In the genomic region with DNA sequence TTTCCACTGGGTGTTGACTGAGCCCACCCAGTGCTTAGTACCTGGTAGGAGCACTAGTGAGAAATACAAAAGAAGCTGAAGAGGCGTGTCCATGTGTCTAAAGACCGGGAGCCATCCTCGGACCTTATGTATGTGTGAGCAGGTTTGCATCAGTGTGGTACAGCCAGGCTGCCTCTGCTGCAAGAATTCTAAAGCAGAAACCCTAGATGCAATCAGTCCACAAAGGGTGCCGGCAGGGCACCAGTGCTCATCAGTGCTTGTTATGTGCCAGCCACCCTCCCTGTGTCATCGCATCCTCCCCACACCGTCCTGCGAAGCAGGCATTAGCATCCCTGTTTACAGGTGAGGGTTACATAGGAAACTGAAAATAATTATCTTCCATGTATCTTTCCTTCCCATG, we compare ENCODE assay signal across 25 cellular contexts.
DNase-seq lines count a peak whose midpoint lies in the region; ATAC-seq and TF ChIP-seq lines count a peak whose summit lies in the region.
"Had no signal": no experiment of that assay in that cellular context is flagged by ENCODE, and none has a peak within 500 bp of the region (broad histone marks: within the 10 kb centered on the region; RNA-seq: fewer than 3 reads in every experiment).

No MANE protein-coding gene starts in this region.

- H3K4me1 Mint-ChIP-seq in glutamatergic neuron (ENCODE audit: low read depth, unreplicated experiment) (peaks cover 74% of the 10 kb centered on the region), immature natural killer cell (peaks cover 0 to 10% of the 10 kb centered on the region in 2 donors)

- H3K27ac ChIP-seq in right atrium auricular region, result peak overlapping the region in 1 of 2 donors; percentile 69
- H3K27ac ChIP-seq in psoas muscle, result peak overlapping the region; percentile 39
- peak overlapping the region; percentile 26 for H3K27ac ChIP-seq in upper lobe of right lung
- H3K27ac ChIP-seq: 22Rv1 had no signal

- H3K27me3 ChIP-seq in right atrium auricular region, result no peaks in the 10 kb centered on the region
- H3K27me3 ChIP-seq in psoas muscle (ENCODE audit: insufficient read depth in 3 of 3, low read length in 2 of 3), result no peaks in the 10 kb centered on the region
- H3K27me3 ChIP-seq in upper lobe of right lung, result no peaks in the 10 kb centered on the region

- H3K4me1 ChIP-seq in right atrium auricular region, result peaks cover 0 to 84% of the 10 kb centered on the region in 2 donors
- H3K4me1 ChIP-seq in psoas muscle, result peaks cover 31% of the 10 kb centered on the region
- H3K4me1 ChIP-seq in upper lobe of right lung, result peaks cover 74% of the 10 kb centered on the region

- H3K36me3 ChIP-seq in right atrium auricular region (peaks cover 10% of the 10 kb centered on the region), psoas muscle (ENCODE audit: insufficient read depth in 1 of 2, low read depth in 1 of 2) (peaks cover 0 to 6% of the 10 kb centered on the region in 2 donors), upper lobe of right lung (peaks cover 6% of the 10 kb centered on the region)

- H3K27ac Mint-ChIP-seq in glutamatergic neuron (ENCODE audit: unreplicated experiment) (peak overlapping the region; percentile 82), immature natural killer cell (no peak overlapping the region)
- H3K27ac Mint-ChIP-seq: activated CD4-positive, alpha-beta T cell treated with anti-CD3 and anti-CD28 coated beads, Interleukin-2, amount 10 ng/mL, durations not matched to agents 7 days and 5 days; T-helper 2 cell treated with Interferon-gamma antibody and Interleukin-4, amounts not matched to agents 5 μg/mL and 100 μg/mL, for 36 hours had no signal

- no peaks in the 10 kb centered on the region for H3K36me3 Mint-ChIP-seq in glutamatergic neuron (ENCODE audit: unreplicated experiment)
- peaks cover 4 to 12% (median 10%) of the 10 kb centered on the region in 3 donors for H3K36me3 Mint-ChIP-seq in immature natural killer cell

- intact Hi-C loops in cardiac septum (cut with DNase I) (no loop called here), psoas muscle (cut with DNase I) (no loop called here), upper lobe of right lung (cut with DNase I) (no loop called here)

- H3K9me3 ChIP-seq in right atrium auricular region (no peaks in the 10 kb centered on the region), psoas muscle (no peaks in the 10 kb centered on the region), upper lobe of right lung (no peaks in the 10 kb centered on the region)

- peaks cover 3% of the 10 kb centered on the region for H3K9me3 Mint-ChIP-seq in glutamatergic neuron (ENCODE audit: unreplicated experiment)
- no peaks in the 10 kb centered on the region for H3K9me3 Mint-ChIP-seq in immature natural killer cell
- H3K9me3 Mint-ChIP-seq: activated CD4-positive, alpha-beta T cell treated with anti-CD3 and anti-CD28 coated beads, Interleukin-2, amount 10 ng/mL, durations not matched to agents 7 days and 5 days; activated T-cell treated with anti-CD3 and anti-CD28 coated beads, Interleukin-2, amount 50 U/mL, for 24 hours; naive thymus-derived CD4-positive, alpha-beta T cell; stimulated activated naive CD8-positive, alpha-beta T cell treated with anti-CD3 and anti-CD28 coated beads, Interleukin-15, amount 100 ng/mL, for 72 hours; T-helper 2 cell treated with Interferon-gamma antibody and Interleukin-4, amounts not matched to agents 5 μg/mL and 100 μg/mL, for 36 hours had no signal

- TF ChIP-seq CTCF in right atrium auricular region (IDR thresholded peaks at IDR 0.05) (no peak), glutamatergic neuron (IDR thresholded peaks at IDR 0.05; ENCODE audit: partially characterized antibody, unreplicated experiment) (no peak), psoas muscle (IDR thresholded peaks at IDR 0.05) (no peak), upper lobe of right lung (IDR thresholded peaks at IDR 0.05) (no peak)

- peak; percentile 63 for DNase-seq in cardiac septum (ENCODE audit: low spot score)
- no peak for DNase-seq in right atrium auricular region (ENCODE audit: low spot score)
- no peak for DNase-seq in glutamatergic neuron
- no peak for DNase-seq in psoas muscle
- no peak for DNase-seq in upper lobe of right lung
- no peak for DNase-seq in hypothalamus (lab: John Stamatoyannopoulos, UW)
- no peak for DNase-seq in immature natural killer cell
- DNase-seq: activated CD4-positive, alpha-beta T cell treated with anti-CD3 and anti-CD28 coated beads, Interleukin-2, amount 10 ng/mL, durations not matched to agents 7 days and 5 days; activated gamma-delta T cell; activated T-cell treated with anti-CD3 and anti-CD28 coated beads, Interleukin-2, amount 50 U/mL, for 24 hours; left cardiac atrium; mesenchymal stem cell; naive thymus-derived CD4-positive, alpha-beta T cell; NCI-H146; NCI-H2171; NCI-H524; NK-92 treated with Interleukin-12 subunit alpha and Interleukin-12 subunit beta, amount 100 ng/mL, for 24 hours; occipital lobe; PC-3; small intestine; stimulated activated naive CD8-positive, alpha-beta T cell treated with anti-CD3 and anti-CD28 coated beads, Interleukin-15, amount 100 ng/mL, for 72 hours had no signal

- H3K4me3 ChIP-seq in right atrium auricular region (no peak overlapping the region), psoas muscle (no peak overlapping the region), upper lobe of right lung (no peak overlapping the region)

- H3K27me3 Mint-ChIP-seq in glutamatergic neuron (ENCODE audit: unreplicated experiment), result peaks cover 1% of the 10 kb centered on the region
- H3K27me3 Mint-ChIP-seq in immature natural killer cell (ENCODE audit: low read depth in 3 of 3), result no peaks in the 10 kb centered on the region
- H3K27me3 Mint-ChIP-seq: activated CD4-positive, alpha-beta T cell treated with anti-CD3 and anti-CD28 coated beads, Interleukin-2, amount 10 ng/mL, durations not matched to agents 7 days and 5 days; activated T-cell treated with anti-CD3 and anti-CD28 coated beads, Interleukin-2, amount 50 U/mL, for 24 hours; naive thymus-derived CD4-positive, alpha-beta T cell; stimulated activated naive CD8-positive, alpha-beta T cell treated with anti-CD3 and anti-CD28 coated beads, Interleukin-15, amount 100 ng/mL, for 72 hours had no signal

- ATAC-seq in psoas muscle (no peak), upper lobe of right lung (no peak), HG03439 (IDR thresholded peaks at IDR 0.05; ENCODE audit: unreplicated experiment) (no peak)
- ATAC-seq: left cardiac atrium; naive thymus-derived CD4-positive, alpha-beta T cell; PC-3; Right ventricle myocardium inferior; stimulated activated naive CD8-positive, alpha-beta T cell treated with anti-CD3 and anti-CD28 coated beads, Interleukin-15, amount 100 ng/mL, for 72 hours had no signal

- WGBS in psoas muscle, 3 donors, result 92 to 96% (median 95%) methylated on average over 7 of the region's 7 CpGs

- no peak overlapping the region for H3K4me3 Mint-ChIP-seq in glutamatergic neuron (ENCODE audit: unreplicated experiment)
- no peak overlapping the region for H3K4me3 Mint-ChIP-seq in immature natural killer cell
- H3K4me3 Mint-ChIP-seq: activated CD4-positive, alpha-beta T cell treated with anti-CD3 and anti-CD28 coated beads, Interleukin-2, amount 10 ng/mL, durations not matched to agents 7 days and 5 days; activated T-cell treated with anti-CD3 and anti-CD28 coated beads, Interleukin-2, amount 50 U/mL, for 24 hours; naive thymus-derived CD4-positive, alpha-beta T cell; stimulated activated naive CD8-positive, alpha-beta T cell treated with anti-CD3 and anti-CD28 coated beads, Interleukin-15, amount 100 ng/mL, for 72 hours; T-helper 2 cell treated with Interferon-gamma antibody and Interleukin-4, amounts not matched to agents 5 μg/mL and 100 μg/mL, for 36 hours had no signal
